In the genomic region with DNA sequence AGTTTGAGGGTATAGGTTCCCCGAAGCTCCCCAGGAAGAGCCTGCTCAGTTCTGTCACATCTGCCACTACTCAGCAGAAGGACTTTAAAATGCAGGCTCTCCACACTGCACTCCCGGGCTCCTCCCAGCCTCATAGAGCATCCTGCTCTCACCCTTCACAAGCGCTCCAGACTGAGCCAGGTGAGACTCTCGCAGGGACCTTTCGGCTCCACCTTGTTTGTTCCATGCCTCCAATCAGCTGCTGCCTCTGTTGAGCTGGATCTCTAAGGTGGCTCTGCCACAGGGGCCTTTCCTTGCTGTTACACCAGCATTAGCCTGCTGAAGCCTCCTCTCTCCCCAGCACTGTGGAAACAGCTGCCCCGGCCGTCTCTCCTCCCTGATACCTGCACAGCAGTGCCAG, we compare ENCODE assay signal across 18 cellular contexts. TPM values are rescaled to one million over a fixed set of nuclear protein-coding genes. Genes with fewer than 3 reads are reported as not detected.
DNase-seq lines count a peak whose midpoint lies in the region; ATAC-seq and TF ChIP-seq lines count a peak whose summit lies in the region.
"Had no signal": no experiment of that assay in that cellular context is flagged by ENCODE, and none has a peak within 500 bp of the region (broad histone marks: within the 10 kb centered on the region; RNA-seq: fewer than 3 reads in every experiment).

No MANE protein-coding gene starts in this region.

- no peak for ATAC-seq in HG03159 (IDR thresholded peaks at IDR 0.05; ENCODE audit: unreplicated experiment)
- ATAC-seq: activated naive CD4-positive, alpha-beta T cell treated with anti-CD3 and anti-CD28 coated beads, Interleukin-2, amount 50 U/mL, for 72 hours; heart right ventricle; K562; natural killer cell treated with Interleukin-12 subunit alpha and Interleukin-12 subunit beta and Interleukin-15 and Interleukin-18, amount 100 ng/mL, for 72 hours had no signal

- H2BK15ac ChIP-seq in H9 (ENCODE audit: low read depth, low read length): no peak overlapping the region

- H2AK5ac ChIP-seq in H9 (ENCODE audit: insufficient read length, low read length): no peak overlapping the region

- H3K36me3 ChIP-seq in endodermal cell (ENCODE audit: control insufficient read depth, insufficient read depth, low read length): no peaks in the 10 kb centered on the region
- H3K36me3 ChIP-seq: ascending aorta, MG63 had no signal

- no peak overlapping the region for H2BK5ac ChIP-seq in H9 (ENCODE audit: insufficient read length, low read length)

- WGBS in H9 (ENCODE audit: extremely low coverage, insufficient read length, low lambda C conversion rate): no CpG with 5 or more reads among the region's 7 CpGs
- WGBS in endodermal cell (ENCODE audit: insufficient coverage in 1 of 2, insufficient read length in 1 of 2), 2 experiments: 89 to 93% methylated on average over 7 of the region's 7 CpGs

- no peak overlapping the region for H3K4ac ChIP-seq in H9 (ENCODE audit: low read depth, low read length)

- H4K5ac ChIP-seq in H9 (ENCODE audit: insufficient read length, low read depth, low read length): no peak overlapping the region

- H3K23ac ChIP-seq in H9 (ENCODE audit: insufficient read length, low read depth, low read length): no peak overlapping the region

- H3K27me3 Mint-ChIP-seq in H9 (ENCODE audit: low read depth) (no peaks in the 10 kb centered on the region), endodermal cell (ENCODE audit: insufficient read depth) (no peaks in the 10 kb centered on the region)
- H3K27me3 Mint-ChIP-seq: activated CD4-positive, alpha-beta T cell treated with anti-CD3 and anti-CD28 coated beads, Interleukin-2, amount 10 ng/mL, durations not matched to agents 7 days and 5 days; natural killer cell treated with Interleukin-12 subunit alpha and Interleukin-12 subunit beta and Interleukin-15 and Interleukin-18, amount 100 ng/mL, for 72 hours had no signal

- no peak overlapping the region for H3K4me2 ChIP-seq in H9 (ENCODE audit: insufficient read depth, insufficient read length, low read length)

- H2BK20ac ChIP-seq in H9 (ENCODE audit: low read depth, low read length, poor library complexity, severe bottlenecking): no peak overlapping the region

- no peak overlapping the region for H4K8ac ChIP-seq in H9 (replicated peaks; ENCODE audit: insufficient read length, low read depth, low read length)

- no peak overlapping the region for H3K18ac ChIP-seq in H9 (ENCODE audit: insufficient read length, low read depth, low read length)

- no peaks in the 10 kb centered on the region for H3K79me1 ChIP-seq in H9 (ENCODE audit: insufficient read depth, low read depth, low read length, poor library complexity, severe bottlenecking)

- H3K14ac ChIP-seq in H9 (ENCODE audit: insufficient read depth, low read length): no peak overlapping the region; the same call in 1 of the 2 replicates

- H2BK120ac ChIP-seq in H9 (ENCODE audit: low read depth, low read length, poor library complexity, severe bottlenecking): no peak overlapping the region

- no peaks in the 10 kb centered on the region for H4K20me1 ChIP-seq in H9 (ENCODE audit: control insufficient read depth, insufficient read depth, insufficient read length)

- H3K36me3 Mint-ChIP-seq in H9 (ENCODE audit: insufficient read depth in 1 of 3, low read depth in 3 of 3) (no peaks in the 10 kb centered on the region), endodermal cell (ENCODE audit: low read depth) (no peaks in the 10 kb centered on the region)
- H3K36me3 Mint-ChIP-seq: activated naive CD4-positive, alpha-beta T cell treated with anti-CD3 and anti-CD28 coated beads, Interleukin-2, amount 50 U/mL, for 72 hours; natural killer cell treated with Interleukin-12 subunit alpha and Interleukin-12 subunit beta and Interleukin-15 and Interleukin-18, amount 100 ng/mL, for 72 hours had no signal

- H2BK12ac ChIP-seq in H9 (ENCODE audit: insufficient read length, low read depth, low read length): no peak overlapping the region

- H4K91ac ChIP-seq in H9 (ENCODE audit: insufficient read length, low read depth, low read length): no peak overlapping the region

- DNase-seq in DMS153 treated with DMSO at 0.1 percent for 48 hours (lab: John Stamatoyannopoulos, UW; ENCODE audit: unreplicated experiment) (peak; percentile 55), H9 (peak; percentile 72), NCI-H510A treated with DMSO at 0.1 percent for 48 hours (lab: John Stamatoyannopoulos, UW) (peak; percentile 79), endodermal cell (peak; percentile 81), retina (no peak)
- DNase-seq in activated CD8-positive, alpha-beta memory T cell treated with anti-CD3 and anti-CD28 coated beads for 24 hours: no peak
- DNase-seq: activated CD4-positive, alpha-beta T cell treated with anti-CD3 and anti-CD28 coated beads, Interleukin-2, amount 10 ng/mL, durations not matched to agents 7 days and 5 days; heart right ventricle; immature natural killer cell; left ventricle myocardium inferior; MG63; posterior cingulate gyrus had no signal

- H3K56ac ChIP-seq in H9 (ENCODE audit: insufficient read length, low read depth, low read length): no peak overlapping the region

- H3K9ac ChIP-seq in H9 (ENCODE audit: extremely low read depth, insufficient read length, low read length) (no peak overlapping the region), endodermal cell (ENCODE audit: extremely low read depth, low read length, poor library complexity, severe bottlenecking) (no peak overlapping the region)

- H3K27ac Mint-ChIP-seq in H9 (peak overlapping the region; percentile 14 to 79 (median 54); a peak in 4 of 7 replicates), endodermal cell (peak overlapping the region; percentile 57)
- H3K27ac Mint-ChIP-seq: activated CD4-positive, alpha-beta T cell treated with anti-CD3 and anti-CD28 coated beads, Interleukin-2, amount 10 ng/mL, durations not matched to agents 7 days and 5 days; activated naive CD4-positive, alpha-beta T cell treated with anti-CD3 and anti-CD28 coated beads, Interleukin-2, amount 50 U/mL, for 72 hours; natural killer cell treated with Interleukin-12 subunit alpha and Interleukin-12 subunit beta and Interleukin-15 and Interleukin-18, amount 100 ng/mL, for 72 hours had no signal

- H3K23me2 ChIP-seq in H9 (ENCODE audit: insufficient read length, low read depth, low read length, poor library complexity, severe bottlenecking): no peaks in the 10 kb centered on the region

- no peaks in the 10 kb centered on the region for H3K79me2 ChIP-seq in H9 (ENCODE audit: insufficient read depth, low read length)

- H3K4me1 Mint-ChIP-seq in H9 (peaks cover 9 to 12% of the 10 kb centered on the region in 2 experiments), endodermal cell (peaks cover 5% of the 10 kb centered on the region)

- no peak overlapping the region for H3K27ac ChIP-seq in H9 (ENCODE audit: insufficient read length, low read depth, low read length)
- H3K27ac ChIP-seq in endodermal cell (ENCODE audit: low read depth, low read length): no peak overlapping the region
- H3K27ac ChIP-seq: ascending aorta, heart right ventricle, left ventricle myocardium inferior, VCaP had no signal

- H3T11ph ChIP-seq in H9 (ENCODE audit: low read length): no peak overlapping the region

- H3K27me3 ChIP-seq in H9 (ENCODE audit: insufficient read depth, low read length): no peaks in the 10 kb centered on the region
- H3K27me3 ChIP-seq in endodermal cell (ENCODE audit: control insufficient read depth, insufficient read depth, low read length, poor library complexity, severe bottlenecking): no peaks in the 10 kb centered on the region
- H3K27me3 ChIP-seq: ascending aorta, heart right ventricle, MG63 had no signal

- no peak overlapping the region for H2AFZ ChIP-seq in H9 (ENCODE audit: low read length)

- TF ChIP-seq CTCF in H9 (conservative IDR thresholded peaks at IDR 0.05) (no peak), endodermal cell (conservative IDR thresholded peaks at IDR 0.05) (no peak)

- H3K9me3 ChIP-seq in H9 (ENCODE audit: control insufficient read depth, low read depth, low read length) (no peaks in the 10 kb centered on the region), endodermal cell (ENCODE audit: control insufficient read depth, low read length) (no peaks in the 10 kb centered on the region)
- H3K9me3 ChIP-seq: ascending aorta, heart right ventricle, left ventricle myocardium inferior, MG63 had no signal

- H3K9me3 Mint-ChIP-seq in H9 (no peaks in the 10 kb centered on the region), endodermal cell (no peaks in the 10 kb centered on the region)
- H3K9me3 Mint-ChIP-seq: activated CD4-positive, alpha-beta T cell treated with anti-CD3 and anti-CD28 coated beads, Interleukin-2, amount 10 ng/mL, durations not matched to agents 7 days and 5 days; activated naive CD4-positive, alpha-beta T cell treated with anti-CD3 and anti-CD28 coated beads, Interleukin-2, amount 50 U/mL, for 72 hours; immature natural killer cell; natural killer cell treated with Interleukin-12 subunit alpha and Interleukin-12 subunit beta and Interleukin-15 and Interleukin-18, amount 100 ng/mL, for 72 hours had no signal

- H3K4me1 ChIP-seq in H9 (ENCODE audit: insufficient read depth, low read length): no peaks in the 10 kb centered on the region
- no peaks in the 10 kb centered on the region for H3K4me1 ChIP-seq in endodermal cell (ENCODE audit: control insufficient read depth, insufficient read depth, low read length)
- H3K4me1 ChIP-seq: ascending aorta had no signal

- H3K4me3 Mint-ChIP-seq in H9 (no peak overlapping the region), endodermal cell (no peak overlapping the region)
- H3K4me3 Mint-ChIP-seq: activated CD4-positive, alpha-beta T cell treated with anti-CD3 and anti-CD28 coated beads, Interleukin-2, amount 10 ng/mL, durations not matched to agents 7 days and 5 days; immature natural killer cell; natural killer cell treated with Interleukin-12 subunit alpha and Interleukin-12 subunit beta and Interleukin-15 and Interleukin-18, amount 100 ng/mL, for 72 hours had no signal

- no peak overlapping the region for H3K4me3 ChIP-seq in endodermal cell (ENCODE audit: low read length)
- H3K4me3 ChIP-seq: ascending aorta, heart right ventricle, K562, left ventricle myocardium inferior, MG63 had no signal

RNA-seq across cellular contexts. Expression of a gene that starts 56.1 kb away (rescaled TPM):
- 9.4 and 12.1 TPM in 2 replicates for total RNA-seq in H9 (2021)
- 10 to 100 TPM in 1 of 2 donors, 1 to 10 TPM in 1; 7.2 to 11.4 TPM for total RNA-seq in endodermal cell
- 14.2 TPM for polyA plus RNA-seq in endodermal cell (2013, experiment 1 of 2)
- polyA plus RNA-seq in endodermal cell (2013, experiment 2 of 2): 15.4 TPM

Comparison
In these comparisons a context has a peak if more than half of its experiments do, and no peak if none do; other contexts are left out.
1. DNase-seq: peak in DMS153 treated with DMSO at 0.1 percent for 48 hours (single experiment), H9 (single experiment), NCI-H510A treated with DMSO at 0.1 percent for 48 hours (single experiment) and endodermal cell (single experiment); none in activated CD8-positive, alpha-beta memory T cell treated with anti-CD3 and anti-CD28 coated beads for 24 hours (single experiment) and retina (single experiment).